In genomic region chr20:57145089-57145631, GRCh38 we compare ENCODE assay signal across 20 cellular contexts.
A peak's percentile ranks its signal among the peaks of the same experiment; 100 is the strongest.
DNase-seq lines count a peak whose midpoint lies in the region; ATAC-seq, FAIRE-seq and TF ChIP-seq lines count a peak whose summit lies in the region.
"Had no signal": no experiment of that assay in that cellular context is flagged by ENCODE, and none has a peak within 500 bp of the region (broad histone marks: within the 10 kb centered on the region; RNA-seq: fewer than 3 reads in every experiment).

No MANE protein-coding gene starts in this region.

- FAIRE-seq in HepG2 (lab: Jason Lieb, UNC): no peak
- peak; percentile 97 for FAIRE-seq in urothelium cell line (lab: Jason Lieb, UNC)
- FAIRE-seq: A204.1, G401.6, GM12878, GM19239 had no signal

- H3K4me3 ChIP-seq in HepG2 (replicated peaks in 1 of 3; ENCODE audit: insufficient read depth in 1 of 3, low read depth in 2 of 3, low read length in 3 of 3) (no peak overlapping the region), right lobe of liver (no peak overlapping the region), neural progenitor cell (no peak overlapping the region), H7 (ENCODE audit: insufficient read depth, low read depth, low read length) (no peak overlapping the region)
- H3K4me3 ChIP-seq: BLaER1, GM12878, GM23248, HAP-1 had no signal

- H3K4me1 ChIP-seq in HepG2 (ENCODE audit: insufficient read depth, low read length) (no peaks in the 10 kb centered on the region), right lobe of liver (no peaks in the 10 kb centered on the region), neural progenitor cell (no peaks in the 10 kb centered on the region)
- H3K4me1 ChIP-seq: Caco-2, HAP-1 had no signal

- H3K79me2 ChIP-seq in HepG2 (ENCODE audit: insufficient read depth, low read length) (no peaks in the 10 kb centered on the region), neural progenitor cell (ENCODE audit: low read depth) (no peaks in the 10 kb centered on the region)

- in situ Hi-C loops in HepG2 (cut with HindIII; ENCODE audit: extremely low pct_ligation_motif_present, low pct_unique_long_range_greater_than_20kb): no loop called here

- H3K27ac ChIP-seq in HepG2 (ENCODE audit: extremely low read length, insufficient read depth, low read length) (no peak overlapping the region), right lobe of liver (no peak overlapping the region), neural progenitor cell (no peak overlapping the region)
- H3K27ac ChIP-seq: 22Rv1, BLaER1, GM23248 had no signal

- H4K20me1 ChIP-seq in HepG2 (ENCODE audit: insufficient read depth, low read length): no peaks in the 10 kb centered on the region
- H4K20me1 ChIP-seq in neural progenitor cell (ENCODE audit: low read depth): no peaks in the 10 kb centered on the region
- H4K20me1 ChIP-seq: BLaER1 had no signal

- WGBS in HepG2 (ENCODE audit: low lambda C conversion rate): 3% methylated on average over 8 of the region's 8 CpGs
- 85% methylated on average over 6 of the region's 8 CpGs for WGBS in right lobe of liver (ENCODE audit: insufficient coverage, low coverage, low lambda C conversion rate, missing lambda C conversion rate)

- no peak overlapping the region for H2AFZ ChIP-seq in HepG2 (ENCODE audit: low read length)
- H2AFZ ChIP-seq in neural progenitor cell (replicated peaks): no peak overlapping the region
- H2AFZ ChIP-seq: GM23248 had no signal

- no peaks in the 10 kb centered on the region for H3K36me3 Mint-ChIP-seq in neural progenitor cell
- H3K36me3 Mint-ChIP-seq: CD4-positive, CD25-positive, alpha-beta regulatory T cell; CD8-positive, alpha-beta T cell had no signal

- H3F3A ChIP-seq in neural progenitor cell (ENCODE audit: low read depth): no peaks in the 10 kb centered on the region

- no peaks in the 10 kb centered on the region for H3K9me3 ChIP-seq in HepG2 (ENCODE audit: low read length)
- no peaks in the 10 kb centered on the region for H3K9me3 ChIP-seq in right lobe of liver
- H3K9me3 ChIP-seq in neural progenitor cell (ENCODE audit: low read depth): no peaks in the 10 kb centered on the region
- H3K9me3 ChIP-seq: Caco-2, HAP-1 had no signal

- H3K27me3 ChIP-seq in HepG2 (ENCODE audit: control insufficient read depth in 1 of 2, insufficient read depth in 2 of 2, low read length in 2 of 2) (peaks cover 2 to 28% of the 10 kb centered on the region in 2 experiments; a peak in 3 of 5 replicates), right lobe of liver (no peaks in the 10 kb centered on the region), neural progenitor cell (no peaks in the 10 kb centered on the region), H7 (ENCODE audit: control insufficient read depth, insufficient read depth, low read length) (no peaks in the 10 kb centered on the region; the same call in 1 of the 2 replicates)
- H3K27me3 ChIP-seq: BLaER1 had no signal

- peak overlapping the region; percentile 27 for H3K27ac Mint-ChIP-seq in neural progenitor cell
- H3K27ac Mint-ChIP-seq: B cell; CD4-positive, CD25-positive, alpha-beta regulatory T cell; CD8-positive, alpha-beta T cell had no signal

- intact Hi-C loops in HepG2 (cut with micrococcal nuclease; ENCODE audit: unreplicated experiment): no loop called here
- intact Hi-C loops in right lobe of liver (cut with DNase I): loop anchor here in 1 of 2 donors (5.0 kb wide), 1 partner anchor 92 kb away; no protein-coding TSS in a partner anchor

- no peak overlapping the region for H3K4me3 Mint-ChIP-seq in neural progenitor cell
- H3K4me3 Mint-ChIP-seq: B cell; CD4-positive, CD25-positive, alpha-beta regulatory T cell; CD8-positive, alpha-beta T cell had no signal

- no peaks in the 10 kb centered on the region for H3K9me3 Mint-ChIP-seq in neural progenitor cell

- TF ChIP-seq EP300 in HepG2 (IDR thresholded peaks at IDR 0.05; ENCODE audit: low read depth in 2 of 2, low read length in 2 of 2) (no peak), HepG2 (CRISPR knock-in tag; IDR thresholded peaks at IDR 0.05; ENCODE audit: borderline replicate concordance) (no peak)

- POLR2A ChIA-PET in HepG2 (lab: Yijun Ruan, JAX): no interaction called here

- H3K4me1 Mint-ChIP-seq in neural progenitor cell: peaks cover 3% of the 10 kb centered on the region
- H3K4me1 Mint-ChIP-seq: B cell had no signal

- ATAC-seq in HepG2 (no peak), right lobe of liver (no peak)
- ATAC-seq: CD8-positive, alpha-beta T cell; GM12878 had no signal

- TF ChIP-seq POLR2A in HepG2 (IDR thresholded peaks at IDR 0.05; ENCODE audit: insufficient read depth in 1 of 2, low read depth in 2 of 2, low read length in 2 of 2): no peak
- no peak for TF ChIP-seq POLR2A in right lobe of liver (IDR thresholded peaks at IDR 0.05)

- TF ChIP-seq RAD21 in HepG2 (CRISPR knock-in tag; IDR thresholded peaks at IDR 0.05): no peak

- CTCF ChIA-PET in HepG2 (lab: Yijun Ruan, JAX; ENCODE audit: low intra/inter-chr PET ratio, low total read pairs): no interaction called here

- no peak overlapping the region for H3K9ac ChIP-seq in HepG2 (ENCODE audit: insufficient read depth, low read depth, low read length)
- no peak overlapping the region for H3K9ac ChIP-seq in neural progenitor cell
- H3K9ac ChIP-seq: BLaER1, GM23248 had no signal

- H3K36me3 ChIP-seq in HepG2 (replicated peaks in 1 of 2; ENCODE audit: control insufficient read depth in 1 of 2, insufficient read depth in 2 of 2, low read length in 2 of 2): no peaks in the 10 kb centered on the region
- H3K36me3 ChIP-seq in right lobe of liver: no peaks in the 10 kb centered on the region
- H3K36me3 ChIP-seq in neural progenitor cell: no peaks in the 10 kb centered on the region
- no peaks in the 10 kb centered on the region for H3K36me3 ChIP-seq in H7 (replicated peaks; ENCODE audit: control insufficient read depth, insufficient read depth, low read length)
- H3K36me3 ChIP-seq: BLaER1, HAP-1 had no signal

- DNase-seq in HepG2 (ENCODE audit: low spot score) (no peak), right lobe of liver (no peak), neural progenitor cell (ENCODE audit: low spot score) (no peak), urothelium cell line (ENCODE audit: low spot score) (no peak), H7 (no peak), cerebellar nuclear complex (lab: John Stamatoyannopoulos, UW) (no peak)
- DNase-seq: Caco-2; CD4-positive, CD25-positive, alpha-beta regulatory T cell; CD8-positive, alpha-beta T cell; DMS153; DND-41; GM23248 had no signal

- no peak overlapping the region for H3K4me2 ChIP-seq in HepG2 (ENCODE audit: low read depth, low read length)
- no peak overlapping the region for H3K4me2 ChIP-seq in neural progenitor cell
- H3K4me2 ChIP-seq: BLaER1 had no signal

- no peak for TF ChIP-seq CTCF in HepG2 (CRISPR knock-in tag; IDR thresholded peaks at IDR 0.05)
- no peak for TF ChIP-seq CTCF in right lobe of liver (IDR thresholded peaks at IDR 0.05)
- no peak for TF ChIP-seq CTCF in neural progenitor cell (IDR thresholded peaks at IDR 0.05)

- no TSS peak for BruUV-seq in HepG2 (replicated peaks; lab: Mats Ljungman, UMichigan)

- peaks cover 3% of the 10 kb centered on the region for H3K27me3 Mint-ChIP-seq in neural progenitor cell (ENCODE audit: insufficient read depth, low read depth)

TF ChIP-seq in HepG2, 621 proteins besides CTCF, POLR2A, EP300 and RAD21:
- no peak for TF ChIP-seq ZZZ3 (CRISPR knock-in tag; IDR thresholded peaks at IDR 0.05; ENCODE audit: borderline replicate concordance)
- TF ChIP-seq, protein P1, sequence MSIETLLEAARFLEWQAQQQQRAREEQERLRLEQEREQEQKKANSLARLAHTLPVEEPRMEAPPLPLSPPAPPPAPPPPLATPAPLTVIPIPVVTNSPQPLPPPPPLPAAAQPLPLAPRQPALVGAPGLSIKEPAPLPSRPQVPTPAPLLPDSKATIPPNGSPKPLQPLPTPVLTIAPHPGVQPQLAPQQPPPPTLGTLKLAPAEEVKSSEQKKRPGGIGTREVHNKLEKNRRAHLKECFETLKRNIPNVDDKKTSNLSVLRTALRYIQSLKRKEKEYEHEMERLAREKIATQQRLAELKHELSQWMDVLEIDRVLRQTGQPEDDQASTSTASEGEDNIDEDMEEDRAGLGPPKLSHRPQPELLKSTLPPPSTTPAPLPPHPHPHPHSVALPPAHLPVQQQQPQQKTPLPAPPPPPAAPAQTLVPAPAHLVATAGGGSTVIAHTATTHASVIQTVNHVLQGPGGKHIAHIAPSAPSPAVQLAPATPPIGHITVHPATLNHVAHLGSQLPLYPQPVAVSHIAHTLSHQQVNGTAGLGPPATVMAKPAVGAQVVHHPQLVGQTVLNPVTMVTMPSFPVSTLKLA (IDR thresholded peaks at IDR 0.05): peak; percentile 95
